In genomic region chr1:222767152-222767571, GRCh38 we compare ENCODE assay signal across 23 cellular contexts. TPM values are rescaled to one million over a fixed set of nuclear protein-coding genes. Genes with fewer than 3 reads are reported as not detected.
DNase-seq lines count a peak whose midpoint lies in the region; ATAC-seq, FAIRE-seq and TF ChIP-seq lines count a peak whose summit lies in the region.
"Had no signal": no experiment of that assay in that cellular context is flagged by ENCODE, and none has a peak within 500 bp of the region (broad histone marks: within the 10 kb centered on the region; RNA-seq: fewer than 3 reads in every experiment).

No MANE protein-coding gene starts in this region.

- no TSS peak for BruUV-seq in GM12878 (replicated peaks; lab: Mats Ljungman, UMichigan)

- no peak overlapping the region for H3K4me3 ChIP-seq in GM12878
- H3K4me3 ChIP-seq: MG63, PC-9 had no signal

- peak; percentile 35 for DNase-seq in activated CD8-positive, alpha-beta T cell treated with anti-CD3 and anti-CD28 coated beads, Interleukin-2, amount 10 ng/mL, durations not matched to agents 7 days and 5 days
- no peak for DNase-seq in activated CD8-positive, alpha-beta T cell treated with anti-CD3 and anti-CD28 coated beads for 36 hours
- DNase-seq in MV-4-11 (lab: John Stamatoyannopoulos, UW) (peak; percentile 61), GM12878 (ENCODE audit: low read depth, low spot score) (no peak), HTR-8/SVneo (ENCODE audit: insufficient read length, low spot score) (no peak), posterior vena cava (ENCODE audit: low spot score) (no peak)
- no peak for DNase-seq in stimulated activated naive B cell treated with anti-CD40 and anti-IgM and Interleukin-4, amounts not matched to agents 10 μg/mL and 1 μg/mL and 100 μg/mL, for 72 hours
- DNase-seq: 8988T; BE2C; CD4-positive, CD25-positive, alpha-beta regulatory T cell; COR-L47; DMS 273 treated with DMSO at 0.1 percent for 48 hours; GF-D8; H7; HFFc6; Kasumi-1; MG63; NCI-H1105; NCI-H2081; NCI-H748 treated with DMSO at 0.1 percent for 48 hours; PC-9 had no signal

- H3K4me1 Mint-ChIP-seq in activated CD8-positive, alpha-beta T cell treated with anti-CD3 and anti-CD28 coated beads, Interleukin-2, amount 10 ng/mL, durations not matched to agents 7 days and 5 days (ENCODE audit: low read depth): peaks cover 13% of the 10 kb centered on the region
- H3K4me1 Mint-ChIP-seq in activated CD8-positive, alpha-beta T cell treated with anti-CD3 and anti-CD28 coated beads for 36 hours (ENCODE audit: low read depth): peaks cover 2% of the 10 kb centered on the region
- H3K4me1 Mint-ChIP-seq in stimulated activated naive B cell treated with anti-CD40 and anti-IgM and Interleukin-4, amounts not matched to agents 10 μg/mL and 1 μg/mL and 100 μg/mL, for 72 hours: peaks cover 20 to 38% of the 10 kb centered on the region in 2 donors

- TF ChIP-seq EP300 in GM12878 (IDR thresholded peaks at IDR 0.05; ENCODE audit: borderline replicate concordance in 1 of 2, control insufficient read depth in 1 of 2, low read depth in 2 of 2, low read length in 2 of 2): no peak

- peaks cover 3% of the 10 kb centered on the region for H3K27me3 Mint-ChIP-seq in activated CD8-positive, alpha-beta T cell treated with anti-CD3 and anti-CD28 coated beads, Interleukin-2, amount 10 ng/mL, durations not matched to agents 7 days and 5 days (ENCODE audit: low read depth)
- peaks cover 7% of the 10 kb centered on the region for H3K27me3 Mint-ChIP-seq in activated CD8-positive, alpha-beta T cell treated with anti-CD3 and anti-CD28 coated beads for 36 hours
- H3K27me3 Mint-ChIP-seq in stimulated activated naive B cell treated with anti-CD40 and anti-IgM and Interleukin-4, amounts not matched to agents 10 μg/mL and 1 μg/mL and 100 μg/mL, for 72 hours: no peaks in the 10 kb centered on the region

- H3K27ac ChIP-seq in GM12878 (ENCODE audit: control insufficient read depth, insufficient read depth): no peak overlapping the region
- H3K27ac ChIP-seq: PC-9 had no signal

- no peak overlapping the region for H3K4me3 Mint-ChIP-seq in activated CD8-positive, alpha-beta T cell treated with anti-CD3 and anti-CD28 coated beads, Interleukin-2, amount 10 ng/mL, durations not matched to agents 7 days and 5 days
- no peak overlapping the region for H3K4me3 Mint-ChIP-seq in activated CD8-positive, alpha-beta T cell treated with anti-CD3 and anti-CD28 coated beads for 36 hours
- no peak overlapping the region for H3K4me3 Mint-ChIP-seq in stimulated activated naive B cell treated with anti-CD40 and anti-IgM and Interleukin-4, amounts not matched to agents 10 μg/mL and 1 μg/mL and 100 μg/mL, for 72 hours
- H3K4me3 Mint-ChIP-seq: CD4-positive, CD25-positive, alpha-beta regulatory T cell; HFFc6 had no signal

- no peak for TF ChIP-seq CTCF in activated CD8-positive, alpha-beta T cell treated with anti-CD3 and anti-CD28 coated beads for 36 hours (IDR thresholded peaks at IDR 0.05)
- TF ChIP-seq CTCF in GM12878 (IDR thresholded peaks at IDR 0.05 in 2 of 3, conservative IDR thresholded peaks at IDR 0.05 in 1 of 3; ENCODE audit: control insufficient read depth in 2 of 3, extremely low read depth in 1 of 3, insufficient read depth in 1 of 3, low read depth in 3 of 3, low read length in 3 of 3): no peak

- RAD21 ChIA-PET in GM12878 (lab: Charles Lee; ENCODE audit: unreplicated experiment): interaction anchor here (0.8 kb wide), 1 partner anchor 16 kb away, joined by 4 read pairs; no protein-coding TSS in a partner anchor

- no peak overlapping the region; the same call in 1 of the 2 replicates for H3K4me2 ChIP-seq in GM12878 (ENCODE audit: control insufficient read depth, insufficient read depth)
- H3K4me2 ChIP-seq: PC-9 had no signal

- intact Hi-C loops in activated CD8-positive, alpha-beta T cell treated with anti-CD3 and anti-CD28 coated beads for 36 hours (cut with micrococcal nuclease): no loop called here
- intact Hi-C loops in GM12878 (cut with micrococcal nuclease; ENCODE audit: unreplicated experiment): no loop called here
- intact Hi-C loops in posterior vena cava (cut with DNase I): no loop called here

- TF ChIP-seq POLR2A in GM12878 (IDR thresholded peaks at IDR 0.05; ENCODE audit: low read depth, low read length): no peak

- WGBS in GM12878 (ENCODE audit: insufficient coverage, insufficient replicate concordance, low lambda C conversion rate, missing lambda C conversion rate): 38% methylated on average over 5 of the region's 5 CpGs

- H3K4me1 ChIP-seq in GM12878 (ENCODE audit: control insufficient read depth, insufficient read depth, low read length): peaks cover 12% of the 10 kb centered on the region; the same call in 1 of the 2 replicates
- H3K4me1 ChIP-seq: BE2C had no signal

- CTCF ChIA-PET in activated CD8-positive, alpha-beta T cell treated with anti-CD3 and anti-CD28 coated beads, Interleukin-2, amount 10 ng/mL, durations not matched to agents 7 days and 5 days (lab: Charles Lee): interaction anchor here (1.1 to 1.5 kb wide), 2 partner anchors 314 to 323 kb away, joined by 4 to 5 read pairs; no protein-coding TSS in a partner anchor
- CTCF ChIA-PET in activated CD8-positive, alpha-beta T cell treated with anti-CD3 and anti-CD28 coated beads for 36 hours (lab: Charles Lee): interaction anchor here (0.9 to 1.1 kb wide), 2 partner anchors 26 to 357 kb away, joined by 3 read pairs; no protein-coding TSS in a partner anchor
- CTCF ChIA-PET in GM12878 (lab: Yijun Ruan, JAX): interaction anchor here (0.7 to 1.5 kb wide), 2 partner anchors 16 to 27 kb away, joined by 3 to 4 read pairs; no protein-coding TSS in a partner anchor

- H3K27me3 ChIP-seq in GM12878 (replicated peaks in 1 of 2; ENCODE audit: control insufficient read depth in 2 of 2, insufficient read depth in 2 of 2, low read length in 1 of 2): no peaks in the 10 kb centered on the region
- H3K27me3 ChIP-seq: BE2C, MG63 had no signal

- TF ChIP-seq RAD21 in GM12878 (IDR thresholded peaks at IDR 0.05; ENCODE audit: insufficient read depth, low read depth, low read length): no peak

- SMC1A ChIA-PET in GM12878 (lab: Charles Lee; ENCODE audit: uncharacterized antibody, unreplicated experiment): interaction anchor here (1.3 to 1.5 kb wide), 2 partner anchors 28 to 112 kb away, joined by 3 read pairs; no protein-coding TSS in a partner anchor

- H3K27ac Mint-ChIP-seq in activated CD8-positive, alpha-beta T cell treated with anti-CD3 and anti-CD28 coated beads, Interleukin-2, amount 10 ng/mL, durations not matched to agents 7 days and 5 days: peak overlapping the region; percentile 11
- H3K27ac Mint-ChIP-seq in activated CD8-positive, alpha-beta T cell treated with anti-CD3 and anti-CD28 coated beads for 36 hours: no peak overlapping the region
- H3K27ac Mint-ChIP-seq in stimulated activated naive B cell treated with anti-CD40 and anti-IgM and Interleukin-4, amounts not matched to agents 10 μg/mL and 1 μg/mL and 100 μg/mL, for 72 hours: peak overlapping the region; percentile 31
- H3K27ac Mint-ChIP-seq: CD4-positive, CD25-positive, alpha-beta regulatory T cell; HFFc6 had no signal

- no peak for FAIRE-seq in GM12878 (lab: Jason Lieb, UNC)
- FAIRE-seq in HTR-8/SVneo (lab: Jason Lieb, UNC): no peak
- FAIRE-seq: GM19239 had no signal

- in situ Hi-C loops in GM12878 (cut with MboI): no loop called here

- H3K9me3 ChIP-seq in GM12878 (replicated peaks; ENCODE audit: control insufficient read depth, insufficient read depth, low read length): peaks cover 6% of the 10 kb centered on the region
- H3K9me3 ChIP-seq: BE2C had no signal

- H3K9me3 Mint-ChIP-seq in activated CD8-positive, alpha-beta T cell treated with anti-CD3 and anti-CD28 coated beads, Interleukin-2, amount 10 ng/mL, durations not matched to agents 7 days and 5 days (ENCODE audit: insufficient read depth): peaks cover 22% of the 10 kb centered on the region
- peaks cover 25% of the 10 kb centered on the region for H3K9me3 Mint-ChIP-seq in activated CD8-positive, alpha-beta T cell treated with anti-CD3 and anti-CD28 coated beads for 36 hours
- H3K9me3 Mint-ChIP-seq in stimulated activated naive B cell treated with anti-CD40 and anti-IgM and Interleukin-4, amounts not matched to agents 10 μg/mL and 1 μg/mL and 100 μg/mL, for 72 hours: peaks cover 0 to 18% of the 10 kb centered on the region in 2 donors

- H3K9ac ChIP-seq in GM12878 (ENCODE audit: control insufficient read depth, insufficient read depth, low read length): no peak overlapping the region

- no peak overlapping the region for H2AFZ ChIP-seq in GM12878 (ENCODE audit: control insufficient read depth, low read depth, low read length)
- H2AFZ ChIP-seq: PC-9 had no signal

- H3K79me2 ChIP-seq in GM12878 (ENCODE audit: control insufficient read depth, insufficient read depth, low read length): no peaks in the 10 kb centered on the region

- ATAC-seq in activated CD8-positive, alpha-beta T cell treated with anti-CD3 and anti-CD28 coated beads, Interleukin-2, amount 10 ng/mL, durations not matched to agents 7 days and 5 days: peak; percentile 58
- no peak for ATAC-seq in activated CD8-positive, alpha-beta T cell treated with anti-CD3 and anti-CD28 coated beads for 36 hours
- ATAC-seq in GM12878 (peak; percentile 65), HG03378 (IDR thresholded peaks at IDR 0.05; ENCODE audit: unreplicated experiment) (no peak)
- ATAC-seq in stimulated activated naive B cell treated with anti-CD40 and anti-IgM and Interleukin-4, amounts not matched to agents 10 μg/mL and 1 μg/mL and 100 μg/mL, for 72 hours (replicated peaks): peak; percentile 78 to 80

- H3K36me3 ChIP-seq in GM12878 (ENCODE audit: control insufficient read depth in 2 of 2, insufficient read depth in 2 of 2, low read length in 1 of 2): no peaks in the 10 kb centered on the region
- H3K36me3 ChIP-seq: BE2C, MG63 had no signal

- POLR2A ChIA-PET in activated CD8-positive, alpha-beta T cell treated with anti-CD3 and anti-CD28 coated beads, Interleukin-2, amount 10 ng/mL, durations not matched to agents 7 days and 5 days (lab: Charles Lee): no interaction called here
- POLR2A ChIA-PET in activated CD8-positive, alpha-beta T cell treated with anti-CD3 and anti-CD28 coated beads for 36 hours (lab: Charles Lee): no interaction called here
- POLR2A ChIA-PET in GM12878 (lab: Charles Lee): no interaction called here

- peaks cover 10% of the 10 kb centered on the region for H3K36me3 Mint-ChIP-seq in activated CD8-positive, alpha-beta T cell treated with anti-CD3 and anti-CD28 coated beads, Interleukin-2, amount 10 ng/mL, durations not matched to agents 7 days and 5 days (ENCODE audit: low read depth)
- peaks cover 7% of the 10 kb centered on the region for H3K36me3 Mint-ChIP-seq in activated CD8-positive, alpha-beta T cell treated with anti-CD3 and anti-CD28 coated beads for 36 hours (ENCODE audit: low read depth)
- H3K36me3 Mint-ChIP-seq in stimulated activated naive B cell treated with anti-CD40 and anti-IgM and Interleukin-4, amounts not matched to agents 10 μg/mL and 1 μg/mL and 100 μg/mL, for 72 hours: peaks cover 12 to 20% of the 10 kb centered on the region in 2 donors
- H3K36me3 Mint-ChIP-seq: CD4-positive, CD25-positive, alpha-beta regulatory T cell had no signal

- no peaks in the 10 kb centered on the region for H4K20me1 ChIP-seq in GM12878 (ENCODE audit: control insufficient read depth, insufficient read depth)

RNA-seq across cellular contexts. Expression of gene FAM177B, which starts 30.2 kb away (rescaled TPM):
- not detected for total RNA-seq in activated CD8-positive, alpha-beta T cell treated with anti-CD3 and anti-CD28 coated beads, Interleukin-2, amount 10 ng/mL, durations not matched to agents 7 days and 5 days
- not detected for total RNA-seq in activated CD8-positive, alpha-beta T cell treated with anti-CD3 and anti-CD28 coated beads for 36 hours
- total RNA-seq in GM12878 (2013; cell fraction: nucleolus; rRNA removed): not detected in 2 replicates
- not detected in 2 replicates for total RNA-seq in GM12878 (2014; rRNA removed)
- total RNA-seq in GM12878 (2014; rRNA removed; fragmentation: Illumina TruSeq; extraction: Trizol): not detected in 2 replicates
- not detected in 2 replicates for total RNA-seq in GM12878 (2021)
- polyA plus RNA-seq in GM12878 (2011; ENCODE audit: low read depth): not detected
- not detected in 2 replicates for polyA plus RNA-seq in GM12878 (2011; rRNA removed)
- not detected in 2 replicates for polyA plus RNA-seq in GM12878 (2011; cell fraction: cytosol; rRNA removed)
- polyA plus RNA-seq in GM12878 (2011; cell fraction: nucleus; rRNA removed): not detected in 2 replicates
- polyA plus RNA-seq in GM12878 (2012): not detected in 2 replicates
- not detected in 2 replicates for polyA plus RNA-seq in GM12878 (2014; fragmentation: Illumina TruSeq; extraction: Trizol)
- under 1 TPM in 1 of 2 experiments, not detected in 1; 0.06 TPM for polyA plus RNA-seq in GM12878 (2014; fragmentation: Nextera tagmentation; extraction: Ambion mirVana)
- polyA plus RNA-seq in GM12878 (2014; rRNA removed): not detected in 2 replicates
- not detected for polyA plus RNA-seq in GM12878 (2016; fragmentation: Nextera tagmentation; extraction: Ambion mirVana)
- polyA minus RNA-seq in GM12878 (2011; rRNA and poly(A)+ RNA removed): not detected in 2 replicates
- polyA minus RNA-seq in GM12878 (2011; cell fraction: cytosol; rRNA and poly(A)+ RNA removed): not detected in 2 replicates
- polyA minus RNA-seq in GM12878 (2011; cell fraction: nucleus; rRNA and poly(A)+ RNA removed): not detected in 2 replicates
- total RNA-seq in posterior vena cava: not detected
- total RNA-seq: CD4-positive, CD25-positive, alpha-beta regulatory T cell; H7; HFFc6; PC-9 had no signal
- polyA plus RNA-seq: CD4-positive, CD25-positive, alpha-beta regulatory T cell had no signal

RNA-seq across cellular contexts. Expression of gene DISP1, which starts 47.7 kb away (rescaled TPM):
- total RNA-seq in activated CD8-positive, alpha-beta T cell treated with anti-CD3 and anti-CD28 coated beads, Interleukin-2, amount 10 ng/mL, durations not matched to agents 7 days and 5 days: 1 to 10 TPM; 1.5 to 2.0 TPM
- 1 to 10 TPM; 1.8 to 2.1 TPM for total RNA-seq in activated CD8-positive, alpha-beta T cell treated with anti-CD3 and anti-CD28 coated beads for 36 hours
- 6.0 and 8.6 TPM in 2 replicates for total RNA-seq in GM12878 (2013; cell fraction: nucleolus; rRNA removed)
- total RNA-seq in GM12878 (2014; rRNA removed) (0.34 and 0.82 TPM in 2 replicates), GM12878 (2014; rRNA removed; fragmentation: Illumina TruSeq; extraction: Trizol) (0.55 and 0.72 TPM in 2 replicates), GM12878 (2021) (0.72 and 0.96 TPM in 2 replicates), posterior vena cava (1 to 10 TPM; 8.0 to 8.8 TPM)
- polyA plus RNA-seq in GM12878 (2011; ENCODE audit: low read depth): 0.20 TPM
- polyA plus RNA-seq in GM12878 (2011; rRNA removed) (1.3 TPM in 2 replicates), GM12878 (2014; fragmentation: Illumina TruSeq; extraction: Trizol) (0.65 and 0.76 TPM in 2 replicates), GM12878 (2014; fragmentation: Nextera tagmentation; extraction: Ambion mirVana) (under 1 TPM; 0.11 to 0.37 TPM), GM12878 (2014; rRNA removed) (0.38 and 0.46 TPM in 2 replicates), GM12878 (2016; fragmentation: Nextera tagmentation; extraction: Ambion mirVana) (1 to 10 TPM in 1 of 2 experiments, under 1 TPM in 1; 0.95 to 1.4 TPM)
- 1.6 and 2.2 TPM in 2 replicates for polyA plus RNA-seq in GM12878 (2011; cell fraction: cytosol; rRNA removed)
- polyA plus RNA-seq in GM12878 (2011; cell fraction: nucleus; rRNA removed): 2.2 and 3.1 TPM in 2 replicates
- 0.18 and 0.36 TPM in 2 replicates for polyA plus RNA-seq in GM12878 (2012)
- polyA minus RNA-seq in GM12878 (2011; rRNA and poly(A)+ RNA removed): 12.6 and 14.2 TPM in 2 replicates
- 1.2 and 2.0 TPM in 2 replicates for polyA minus RNA-seq in GM12878 (2011; cell fraction: cytosol; rRNA and poly(A)+ RNA removed)
- polyA minus RNA-seq in GM12878 (2011; cell fraction: nucleus; rRNA and poly(A)+ RNA removed): 2.5 and 4.6 TPM in 2 replicates

RNA-seq across cellular contexts. Expression of gene BROX, which starts 54.8 kb away (rescaled TPM):
- 10 to 100 TPM; 38.1 to 41.6 TPM for total RNA-seq in activated CD8-positive, alpha-beta T cell treated with anti-CD3 and anti-CD28 coated beads, Interleukin-2, amount 10 ng/mL, durations not matched to agents 7 days and 5 days
- total RNA-seq in activated CD8-positive, alpha-beta T cell treated with anti-CD3 and anti-CD28 coated beads for 36 hours: 10 to 100 TPM; 25.7 to 32.8 TPM
- total RNA-seq in GM12878 (2013; cell fraction: nucleolus; rRNA removed): 23.3 and 28.3 TPM in 2 replicates
- total RNA-seq in GM12878 (2014; rRNA removed) (15.2 and 17.8 TPM in 2 replicates), GM12878 (2014; rRNA removed; fragmentation: Illumina TruSeq; extraction: Trizol) (17.5 and 18.4 TPM in 2 replicates), GM12878 (2021) (13.5 and 16.1 TPM in 2 replicates), posterior vena cava (10 to 100 TPM; 33.3 to 34.7 TPM)
- polyA plus RNA-seq in GM12878 (2011; ENCODE audit: low read depth): 5.3 TPM
- polyA plus RNA-seq in GM12878 (2011; rRNA removed) (5.8 and 9.5 TPM in 2 replicates), GM12878 (2014; fragmentation: Illumina TruSeq; extraction: Trizol) (8.7 and 11.8 TPM in 2 replicates), GM12878 (2014; fragmentation: Nextera tagmentation; extraction: Ambion mirVana) (10 to 100 TPM; 19.4 to 42.0 TPM), GM12878 (2014; rRNA removed) (5.5 and 6.2 TPM in 2 replicates), GM12878 (2016; fragmentation: Nextera tagmentation; extraction: Ambion mirVana) (10 to 100 TPM; 20.4 to 24.1 TPM)
- 3.0 and 3.7 TPM in 2 replicates for polyA plus RNA-seq in GM12878 (2011; cell fraction: cytosol; rRNA removed)
- 3.6 and 5.6 TPM in 2 replicates for polyA plus RNA-seq in GM12878 (2011; cell fraction: nucleus; rRNA removed)
- polyA plus RNA-seq in GM12878 (2012): 11.8 and 14.7 TPM in 2 replicates
- 3.7 and 5.0 TPM in 2 replicates for polyA minus RNA-seq in GM12878 (2011; rRNA and poly(A)+ RNA removed)
- 4.2 and 4.7 TPM in 2 replicates for polyA minus RNA-seq in GM12878 (2011; cell fraction: cytosol; rRNA and poly(A)+ RNA removed)
- 3.7 and 8.1 TPM in 2 replicates for polyA minus RNA-seq in GM12878 (2011; cell fraction: nucleus; rRNA and poly(A)+ RNA removed)

RNA-seq across cellular contexts. Expression of gene AIDA, which starts 54.9 kb away (rescaled TPM):
- total RNA-seq in activated CD8-positive, alpha-beta T cell treated with anti-CD3 and anti-CD28 coated beads, Interleukin-2, amount 10 ng/mL, durations not matched to agents 7 days and 5 days: 10 to 100 TPM; 67.1 to 71.5 TPM
- total RNA-seq in activated CD8-positive, alpha-beta T cell treated with anti-CD3 and anti-CD28 coated beads for 36 hours: 10 to 100 TPM; 54.3 to 61.6 TPM
- total RNA-seq in GM12878 (2013; cell fraction: nucleolus; rRNA removed): 12.4 and 13.6 TPM in 2 replicates
- total RNA-seq in GM12878 (2014; rRNA removed): 16.3 and 17.0 TPM in 2 replicates
- total RNA-seq in GM12878 (2014; rRNA removed; fragmentation: Illumina TruSeq; extraction: Trizol): 12.9 and 13.9 TPM in 2 replicates
- total RNA-seq in GM12878 (2021): 27.0 and 28.3 TPM in 2 replicates
- 14.0 TPM for polyA plus RNA-seq in GM12878 (2011; ENCODE audit: low read depth)
- polyA plus RNA-seq in GM12878 (2011; rRNA removed): 43.1 and 54.0 TPM in 2 replicates
- 12.5 and 16.8 TPM in 2 replicates for polyA plus RNA-seq in GM12878 (2011; cell fraction: cytosol; rRNA removed)
- 9.8 and 11.6 TPM in 2 replicates for polyA plus RNA-seq in GM12878 (2011; cell fraction: nucleus; rRNA removed)
- 19.6 and 25.4 TPM in 2 replicates for polyA plus RNA-seq in GM12878 (2012)
- polyA plus RNA-seq in GM12878 (2014; fragmentation: Illumina TruSeq; extraction: Trizol): 33.6 and 41.9 TPM in 2 replicates
- polyA plus RNA-seq in GM12878 (2014; fragmentation: Nextera tagmentation; extraction: Ambion mirVana): 10 to 100 TPM in 1 of 2 experiments, 1 to 10 TPM in 1; 8.9 to 12.8 TPM
- 20.7 and 22.2 TPM in 2 replicates for polyA plus RNA-seq in GM12878 (2014; rRNA removed)
- 10 to 100 TPM; 17.0 to 21.5 TPM for polyA plus RNA-seq in GM12878 (2016; fragmentation: Nextera tagmentation; extraction: Ambion mirVana)
- polyA minus RNA-seq in GM12878 (2011; rRNA and poly(A)+ RNA removed): 25.5 and 32.0 TPM in 2 replicates
- polyA minus RNA-seq in GM12878 (2011; cell fraction: cytosol; rRNA and poly(A)+ RNA removed): 16.1 and 18.7 TPM in 2 replicates
- 8.3 and 11.2 TPM in 2 replicates for polyA minus RNA-seq in GM12878 (2011; cell fraction: nucleus; rRNA and poly(A)+ RNA removed)
- total RNA-seq in posterior vena cava: 100 to 1,000 TPM; 106 to 136 TPM

Comparison
In these comparisons a context has a peak if more than half of its experiments do, and no peak if none do; other contexts are left out.
1. ATAC-seq: peak in activated CD8-positive, alpha-beta T cell treated with anti-CD3 and anti-CD28 coated beads, Interleukin-2, amount 10 ng/mL, durations not matched to agents 7 days and 5 days (single experiment), GM12878 (single experiment) and stimulated activated naive B cell treated with anti-CD40 and anti-IgM and Interleukin-4, amounts not matched to agents 10 μg/mL and 1 μg/mL and 100 μg/mL, for 72 hours (2 of 2); none in activated CD8-positive, alpha-beta T cell treated with anti-CD3 and anti-CD28 coated beads for 36 hours (single experiment) and HG03378 (single experiment).
2. DNase-seq: peak in activated CD8-positive, alpha-beta T cell treated with anti-CD3 and anti-CD28 coated beads, Interleukin-2, amount 10 ng/mL, durations not matched to agents 7 days and 5 days (single experiment) and MV-4-11 (single experiment); none in activated CD8-positive, alpha-beta T cell treated with anti-CD3 and anti-CD28 coated beads for 36 hours (single experiment), GM12878 (single experiment), stimulated activated naive B cell treated with anti-CD40 and anti-IgM and Interleukin-4, amounts not matched to agents 10 μg/mL and 1 μg/mL and 100 μg/mL, for 72 hours (single experiment), HTR-8/SVneo (single experiment) and posterior vena cava (single experiment).